ENCODE assay signal across 8 cellular contexts in genomic region chr9:34366365-34366764, GRCh38.
"Had no signal": no experiment of that assay in that cellular context is flagged by ENCODE, and none has a peak within 500 bp of the region (broad histone marks: within the 10 kb centered on the region; RNA-seq: fewer than 3 reads in every experiment).

No MANE protein-coding gene starts in this region.

- H3K4me3 Mint-ChIP-seq: HFFc6 had no signal

- H3K9ac ChIP-seq: GM23248 had no signal

- ATAC-seq: HCT116 had no signal

- DNase-seq: GM23248, GOT3, H7, HFFc6, IMR-90 had no signal

- H3K27ac Mint-ChIP-seq: HFFc6 had no signal

- H3K4me1 ChIP-seq: HAP-1 had no signal

- H3K4me3 ChIP-seq: GM23248, HAP-1 had no signal

- H2AFZ ChIP-seq: GM23248 had no signal

- H3K27ac ChIP-seq: GM23248, HL-60 had no signal
